ENCODE assay signal across 18 cellular contexts in genomic region chr10:61766927-61767326, GRCh38.
DNase-seq lines count a peak whose midpoint lies in the region; ATAC-seq, FAIRE-seq and TF ChIP-seq lines count a peak whose summit lies in the region.
"Had no signal": no experiment of that assay in that cellular context is flagged by ENCODE, and none has a peak within 500 bp of the region (broad histone marks: within the 10 kb centered on the region; RNA-seq: fewer than 3 reads in every experiment).

No MANE protein-coding gene starts in this region.

- H3K27me3 ChIP-seq in mammary epithelial cell (ENCODE audit: insufficient read depth, low read length) (no peaks in the 10 kb centered on the region), Loucy (ENCODE audit: insufficient read depth, low read length, poor library complexity, severe bottlenecking) (no peaks in the 10 kb centered on the region), K562 (ENCODE audit: control insufficient read depth in 2 of 2, insufficient read depth in 2 of 2, low read length in 2 of 2) (no peaks in the 10 kb centered on the region; a peak in 1 of 5 replicates)
- H3K27me3 ChIP-seq: BLaER1 treated with 17β-estradiol and CSF1 and Interleukin-3, amounts not matched to agents 10 nM and 100 nM had no signal

- H3K27ac Mint-ChIP-seq in MCF 10A (ENCODE audit: low read depth, unreplicated experiment) = no peak overlapping the region
- H3K27ac Mint-ChIP-seq: B cell; CD8-positive, alpha-beta T cell; H9 had no signal

- no peaks in the 10 kb centered on the region for H3K9me3 ChIP-seq in mammary epithelial cell (replicated peaks; ENCODE audit: insufficient read depth, low read length)
- no peaks in the 10 kb centered on the region for H3K9me3 ChIP-seq in Loucy (ENCODE audit: insufficient read depth, low read depth, low read length)
- H3K9me3 ChIP-seq in K562 (replicated peaks; ENCODE audit: control insufficient read depth, insufficient read depth, low read depth, low read length) = no peaks in the 10 kb centered on the region; the same call in 1 of the 2 replicates
- H3K9me3 ChIP-seq: BLaER1 treated with 17β-estradiol and CSF1 and Interleukin-3, amounts not matched to agents 10 nM and 100 nM had no signal

- H3K9ac ChIP-seq in mammary epithelial cell (ENCODE audit: insufficient read depth, low read length) (no peak overlapping the region), Loucy (ENCODE audit: low read depth, low read length, poor library complexity, severe bottlenecking) (peak overlapping the region; percentile 80), K562 (ENCODE audit: insufficient read depth in 1 of 2, low read depth in 2 of 2, low read length in 2 of 2) (peak overlapping the region in 1 of 2 experiments; percentile 14; a peak in 1 of 4 replicates)
- H3K9ac ChIP-seq: BLaER1 treated with 17β-estradiol and CSF1 and Interleukin-3, amounts not matched to agents 10 nM and 100 nM; GM23248 had no signal

- H3K36me3 ChIP-seq in mammary epithelial cell (ENCODE audit: insufficient read depth, low read length) (no peaks in the 10 kb centered on the region), Loucy (ENCODE audit: insufficient read depth, low read length) (no peaks in the 10 kb centered on the region), K562 (ENCODE audit: control insufficient read depth, insufficient read depth, low read length) (no peaks in the 10 kb centered on the region)
- H3K36me3 ChIP-seq: BLaER1 treated with 17β-estradiol and CSF1 and Interleukin-3, amounts not matched to agents 10 nM and 100 nM had no signal

- H3F3A ChIP-seq in Loucy (ENCODE audit: low read depth) = peaks cover 29% of the 10 kb centered on the region

- FAIRE-seq in K562 (lab: Jason Lieb, UNC) = peak; percentile 46
- FAIRE-seq: GM12892, GM18507, HepG2 had no signal

- TF ChIP-seq CTCF in mammary epithelial cell (conservative IDR thresholded peaks at IDR 0.05 in 1 of 2, IDR thresholded peaks at IDR 0.05 in 1 of 2; ENCODE audit: extremely low read depth in 1 of 2, insufficient read depth in 1 of 2, low read depth in 1 of 2, low read length in 2 of 2) (no peak), MCF 10A (IDR thresholded peaks at IDR 0.05; ENCODE audit: unreplicated experiment) (no peak), Loucy (conservative IDR thresholded peaks at IDR 0.05; ENCODE audit: low read length) (no peak), K562 (IDR thresholded peaks at IDR 0.05 in 2 of 3, conservative IDR thresholded peaks at IDR 0.05 in 1 of 3; ENCODE audit: insufficient read depth in 2 of 3, low read depth in 1 of 3, low read length in 3 of 3) (no peak)

- DNase-seq in mammary epithelial cell = no peak
- no peak for DNase-seq in MCF 10A (ENCODE audit: unreplicated experiment)
- DNase-seq in K562 (ENCODE audit: extremely low read depth in 1 of 4, low spot score in 3 of 4) = no peak
- no peak for DNase-seq in midbrain (lab: John Stamatoyannopoulos, UW)
- no peak for DNase-seq in effector CD4-positive, alpha-beta T cell
- no peak for DNase-seq in NCI-H128 (lab: John Stamatoyannopoulos, UW; ENCODE audit: unreplicated experiment)
- DNase-seq: 8988T; Calu3; CD8-positive, alpha-beta T cell; GDM1; GM23248; H9 had no signal

- peaks cover 6% of the 10 kb centered on the region for H3K4me1 ChIP-seq in mammary epithelial cell (ENCODE audit: insufficient read depth, low read length)
- peaks cover 69% of the 10 kb centered on the region for H3K4me1 ChIP-seq in Loucy (ENCODE audit: insufficient read depth, low read length, poor library complexity, severe bottlenecking)
- peaks cover 0 to 57% of the 10 kb centered on the region in 2 experiments; a peak in 4 of 5 replicates for H3K4me1 ChIP-seq in K562 (replicated peaks in 1 of 2; ENCODE audit: control insufficient read depth in 2 of 2, insufficient read depth in 2 of 2, low read length in 2 of 2)

- no peak for TF ChIP-seq EP300 in K562 (IDR thresholded peaks at IDR 0.05; ENCODE audit: low read length)

- no peaks in the 10 kb centered on the region for H3K9me3 Mint-ChIP-seq in MCF 10A (ENCODE audit: unreplicated experiment)
- H3K9me3 Mint-ChIP-seq: CD8-positive, alpha-beta T cell; H9 had no signal

- intact Hi-C loops in mammary epithelial cell (cut with micrococcal nuclease) (no loop called here), MCF 10A (cut with micrococcal nuclease) (no loop called here), K562 (cut with micrococcal nuclease) (loop anchor here (5.0 kb wide), 2 partner anchors 790 to 1500 kb away; no protein-coding TSS in a partner anchor)

- 67% methylated on average over 1 of the region's 1 CpG for WGBS in mammary epithelial cell (ENCODE audit: low coverage, missing lambda C conversion rate)
- WGBS in K562 (ENCODE audit: insufficient coverage, low coverage, missing lambda C conversion rate) = 0% methylated on average over 1 of the region's 1 CpG

- H3K4me2 ChIP-seq in mammary epithelial cell (ENCODE audit: insufficient read depth, low read depth, low read length) = no peak overlapping the region
- peak overlapping the region; percentile 63 for H3K4me2 ChIP-seq in Loucy (ENCODE audit: low read depth, low read length, poor library complexity, severe bottlenecking)
- no peak overlapping the region for H3K4me2 ChIP-seq in K562 (ENCODE audit: insufficient read depth, low read length)

- H3K79me2 ChIP-seq in mammary epithelial cell (ENCODE audit: insufficient read depth, low read length) = no peaks in the 10 kb centered on the region
- H3K79me2 ChIP-seq in Loucy (ENCODE audit: insufficient read depth, low read length) = no peaks in the 10 kb centered on the region
- peaks cover 11% of the 10 kb centered on the region; the same call in 1 of the 3 replicates for H3K79me2 ChIP-seq in K562 (ENCODE audit: control insufficient read depth, insufficient read depth, low read length)

- in situ Hi-C loops in mammary epithelial cell (cut with MboI; ENCODE audit: low sequenced_read_pairs in 2 of 2) (loop anchor here in 1 of 2 donors (25.0 kb wide), 1 partner anchor 470 kb away; no protein-coding TSS in a partner anchor), K562 (cut with MboI) (loop anchor here (25.0 kb wide), 1 partner anchor 1345 kb away; no protein-coding TSS in a partner anchor)

- H2AFZ ChIP-seq in mammary epithelial cell (ENCODE audit: low read depth, low read length) = peak overlapping the region; percentile 5
- peak overlapping the region; percentile 7; the same call in 1 of the 2 replicates for H2AFZ ChIP-seq in Loucy (ENCODE audit: low read length)
- peak overlapping the region; percentile 73 for H2AFZ ChIP-seq in K562 (ENCODE audit: low read depth, low read length)
- H2AFZ ChIP-seq: GM23248 had no signal

- TF ChIP-seq RAD21 in K562 (CRISPR knock-in tag; conservative IDR thresholded peaks at IDR 0.05 in 1 of 2, IDR thresholded peaks at IDR 0.05 in 1 of 2) = no peak

- TF ChIP-seq POLR2A in K562 (conservative IDR thresholded peaks at IDR 0.05) = no peak

- H4K20me1 ChIP-seq in mammary epithelial cell (ENCODE audit: insufficient read depth, low read length) (no peaks in the 10 kb centered on the region), Loucy (ENCODE audit: insufficient read depth, low read length, poor library complexity, severe bottlenecking) (no peaks in the 10 kb centered on the region), K562 (replicated peaks; ENCODE audit: control insufficient read depth, insufficient read depth, low read length) (no peaks in the 10 kb centered on the region)
- H4K20me1 ChIP-seq: BLaER1 treated with 17β-estradiol and CSF1 and Interleukin-3, amounts not matched to agents 10 nM and 100 nM had no signal

- no peaks in the 10 kb centered on the region for H3K27me3 Mint-ChIP-seq in MCF 10A (ENCODE audit: insufficient read depth, unreplicated experiment)
- H3K27me3 Mint-ChIP-seq: B cell had no signal

- CTCF ChIA-PET in mammary epithelial cell (lab: Charles Lee; ENCODE audit: low non-redundant PET) (no interaction called here), MCF 10A (lab: Yijun Ruan, JAX) (interaction anchor here (1.4 kb wide), 1 partner anchor 16 kb away, joined by 6 read pairs; no protein-coding TSS in a partner anchor), K562 (lab: Yijun Ruan, JAX; ENCODE audit: low intra/inter-chr PET ratio) (no interaction called here)

- ATAC-seq in K562 = no peak
- ATAC-seq: CD8-positive, alpha-beta T cell; HepG2 had no signal

- BruUV-seq in mammary epithelial cell (replicated peaks; lab: Mats Ljungman, UMichigan) = no TSS peak
- BruUV-seq in MCF 10A (replicated peaks; lab: Mats Ljungman, UMichigan) = no TSS peak
- BruUV-seq in K562 (replicated peaks; lab: Mats Ljungman, UMichigan) = no TSS peak

- dilution Hi-C loops in mammary epithelial cell (cut with HindIII; ENCODE audit: low sequenced_read_pairs) = no loop called here

- H3K27ac ChIP-seq in mammary epithelial cell (ENCODE audit: insufficient read depth, low read depth, low read length) (no peak overlapping the region), K562 (ENCODE audit: extremely low read depth, low read depth, low read length) (peak overlapping the region; percentile 12; the same call in 2 of the 3 replicates)
- H3K27ac ChIP-seq: BLaER1 treated with 17β-estradiol and CSF1 and Interleukin-3, amounts not matched to agents 10 nM and 100 nM; GM23248 had no signal

- no peaks in the 10 kb centered on the region for H3K4me1 Mint-ChIP-seq in MCF 10A (ENCODE audit: insufficient read depth, unreplicated experiment)

- no peaks in the 10 kb centered on the region for H3K36me3 Mint-ChIP-seq in MCF 10A (ENCODE audit: insufficient read depth, unreplicated experiment)
- H3K36me3 Mint-ChIP-seq: CD8-positive, alpha-beta T cell had no signal

- POLR2A ChIA-PET in MCF 10A (lab: Yijun Ruan, JAX) (no interaction called here), K562 (lab: Yijun Ruan, JAX) (interaction anchor here (0.6 to 7.2 kb wide), 4 partner anchors 14 to 31 kb away, joined by 3 to 80 read pairs (median 24); no protein-coding TSS in a partner anchor)

- H3K9me2 ChIP-seq in Loucy (replicated peaks; ENCODE audit: low read depth, low read length) = no peaks in the 10 kb centered on the region

- H3K9me1 ChIP-seq in K562 (ENCODE audit: control insufficient read depth, insufficient read depth, low read length) = no peaks in the 10 kb centered on the region

- no peak overlapping the region for H3K4me3 Mint-ChIP-seq in MCF 10A (ENCODE audit: unreplicated experiment)
- H3K4me3 Mint-ChIP-seq: B cell; CD8-positive, alpha-beta T cell; H9 had no signal

- H3K4me3 ChIP-seq in mammary epithelial cell (replicated peaks in 1 of 3; ENCODE audit: insufficient read depth in 1 of 3, low read depth in 2 of 3, low read length in 3 of 3) (no peak overlapping the region), Loucy (ENCODE audit: low read length, poor library complexity, severe bottlenecking) (peak overlapping the region; percentile 43), K562 (no peak overlapping the region)
- H3K4me3 ChIP-seq: BLaER1 treated with 17β-estradiol and CSF1 and Interleukin-3, amounts not matched to agents 10 nM and 100 nM; GM23248 had no signal

Comparison
In these comparisons a context has a peak if more than half of its experiments do, and no peak if none do; other contexts are left out.
1. H2AFZ ChIP-seq: peak in every context shown above with its lines; median percentile 73 in K562; 7 in Loucy; 5 in mammary epithelial cell.